In the genomic region with DNA sequence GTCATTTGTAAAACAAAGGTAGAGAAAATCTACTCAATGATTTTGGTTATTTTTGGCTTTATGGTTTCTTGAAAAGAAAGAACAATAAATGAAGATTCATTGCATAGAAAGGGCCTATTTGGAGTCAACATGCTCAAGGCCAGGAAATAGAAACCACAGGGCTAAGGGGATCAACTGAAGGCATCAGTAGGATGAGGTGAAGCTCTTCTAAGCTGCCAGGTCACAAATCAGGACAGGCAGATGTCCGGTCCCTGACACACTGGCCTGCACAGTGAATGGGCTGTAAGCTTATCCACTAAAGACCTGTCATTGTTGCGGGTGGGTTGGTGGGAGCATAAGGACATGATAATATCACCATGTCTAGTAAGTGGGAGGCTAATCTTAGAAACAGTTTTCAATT, we compare ENCODE assay signal across 10 cellular contexts.
"Had no signal": no experiment of that assay in that cellular context is flagged by ENCODE, and none has a peak within 500 bp of the region (broad histone marks: within the 10 kb centered on the region; RNA-seq: fewer than 3 reads in every experiment).

No MANE protein-coding gene starts in this region.

- ATAC-seq: esophagus mucosa had no signal

- H3K27me3 ChIP-seq: dorsolateral prefrontal cortex, transverse colon had no signal

- H3K4me3 ChIP-seq: dorsolateral prefrontal cortex, skin epidermis, transverse colon had no signal

- H3K9me3 ChIP-seq: transverse colon had no signal

- H3K27ac ChIP-seq: dorsolateral prefrontal cortex, skin epidermis, transverse colon had no signal

- H3K36me3 ChIP-seq: transverse colon had no signal

- DNase-seq: activated CD4-positive, alpha-beta T cell treated with anti-CD3 and anti-CD28 coated beads, Interleukin-2, amount 50 U/mL, for 4 hours; activated naive CD4-positive, alpha-beta T cell treated with anti-CD3 and anti-CD28 coated beads, Interleukin-2, amount 50 U/mL, for 16 hours; anterior cingulate cortex; dorsolateral prefrontal cortex; hypothalamus; posterior cingulate gyrus; T-helper 1 cell; transverse colon had no signal
